Comparison of ENCODE assay signal across 20 cellular contexts in the genomic region with DNA sequence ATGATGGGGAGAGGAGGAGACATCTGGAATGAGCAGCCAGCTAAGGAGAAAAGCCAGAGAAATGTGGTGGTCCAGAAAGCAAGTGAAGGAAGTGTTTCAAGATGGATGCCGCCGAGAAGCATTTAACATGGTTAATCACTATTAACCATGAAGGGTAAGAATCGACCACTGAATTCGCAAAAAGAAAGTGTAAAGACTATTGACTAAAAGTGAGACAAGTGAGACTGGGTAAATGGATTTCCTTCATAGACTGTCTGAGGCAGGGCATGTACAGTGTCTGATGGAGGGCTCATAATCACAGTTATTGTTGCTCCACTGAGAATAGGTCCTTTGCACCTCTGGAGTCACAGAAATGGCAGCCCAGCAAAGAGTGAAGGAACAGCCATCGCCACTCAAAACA. TPM values are rescaled to one million over a fixed set of nuclear protein-coding genes. Genes with fewer than 3 reads are reported as not detected.
DNase-seq lines count a peak whose midpoint lies in the region; ATAC-seq, FAIRE-seq and TF ChIP-seq lines count a peak whose summit lies in the region.
"Had no signal": no experiment of that assay in that cellular context is flagged by ENCODE, and none has a peak within 500 bp of the region (broad histone marks: within the 10 kb centered on the region; RNA-seq: fewer than 3 reads in every experiment).

No MANE protein-coding gene starts in this region.

- H3K4me1 ChIP-seq in lower lobe of right lung: no peaks in the 10 kb centered on the region
- H3K4me1 ChIP-seq in right cardiac atrium (ENCODE audit: control insufficient read depth, insufficient read depth, low read length): peaks cover 4% of the 10 kb centered on the region

- CTCF ChIA-PET in activated naive CD4-positive, alpha-beta T cell treated with anti-CD3 and anti-CD28 coated beads for 36 hours (lab: Charles Lee): no interaction called here

- H3K27me3 Mint-ChIP-seq in activated naive CD4-positive, alpha-beta T cell treated with anti-CD3 and anti-CD28 coated beads for 36 hours (ENCODE audit: low read depth): peaks cover 10% of the 10 kb centered on the region

- no peak overlapping the region for H3K27ac Mint-ChIP-seq in activated naive CD4-positive, alpha-beta T cell treated with anti-CD3 and anti-CD28 coated beads for 36 hours
- H3K27ac Mint-ChIP-seq: B cell; CD4-positive, alpha-beta T cell; GM23338 had no signal

- no peaks in the 10 kb centered on the region for H3K9me3 ChIP-seq in lower lobe of right lung
- no peaks in the 10 kb centered on the region for H3K9me3 ChIP-seq in right cardiac atrium (ENCODE audit: control insufficient read depth, low read length)

- no peaks in the 10 kb centered on the region for H3K36me3 ChIP-seq in bronchial epithelial cell (ENCODE audit: control insufficient read depth, insufficient read depth, low read length)
- no peaks in the 10 kb centered on the region for H3K36me3 ChIP-seq in lower lobe of right lung

- no peaks in the 10 kb centered on the region for H3K9me3 Mint-ChIP-seq in activated naive CD4-positive, alpha-beta T cell treated with anti-CD3 and anti-CD28 coated beads for 36 hours
- H3K9me3 Mint-ChIP-seq: CD4-positive, alpha-beta T cell; GM23338 had no signal

- H3K4me3 Mint-ChIP-seq in activated naive CD4-positive, alpha-beta T cell treated with anti-CD3 and anti-CD28 coated beads for 36 hours: no peak overlapping the region
- H3K4me3 Mint-ChIP-seq: B cell; CD4-positive, alpha-beta T cell; GM23338 had no signal

- no peaks in the 10 kb centered on the region for H3K36me3 Mint-ChIP-seq in activated naive CD4-positive, alpha-beta T cell treated with anti-CD3 and anti-CD28 coated beads for 36 hours (ENCODE audit: low read depth)

- intact Hi-C loops in lower lobe of right lung (cut with DNase I): no loop called here
- intact Hi-C loops in activated naive CD4-positive, alpha-beta T cell treated with anti-CD3 and anti-CD28 coated beads for 36 hours (cut with micrococcal nuclease): no loop called here
- intact Hi-C loops in right cardiac atrium (cut with DNase I): no loop called here

- peak; percentile 68 for FAIRE-seq in bronchial epithelial cell (lab: Jason Lieb, UNC)
- FAIRE-seq: GM19239, HepG2, HTR-8/SVneo had no signal

- H3K27me3 ChIP-seq in bronchial epithelial cell (ENCODE audit: control insufficient read depth, insufficient read depth, low read length) (no peaks in the 10 kb centered on the region), lower lobe of right lung (ENCODE audit: low read depth) (no peaks in the 10 kb centered on the region), right cardiac atrium (ENCODE audit: control insufficient read depth, insufficient read depth) (no peaks in the 10 kb centered on the region)

- no peaks in the 10 kb centered on the region for H3K4me1 Mint-ChIP-seq in activated naive CD4-positive, alpha-beta T cell treated with anti-CD3 and anti-CD28 coated beads for 36 hours (ENCODE audit: low read depth)
- H3K4me1 Mint-ChIP-seq: B cell, GM23338 had no signal

- WGBS in right cardiac atrium: 83% methylated on average over 5 of the region's 5 CpGs

- H3K4me3 ChIP-seq in bronchial epithelial cell (ENCODE audit: low read depth, low read length): no peak overlapping the region
- H3K4me3 ChIP-seq in lower lobe of right lung: no peak overlapping the region
- no peak overlapping the region for H3K4me3 ChIP-seq in right cardiac atrium (ENCODE audit: low read length)
- H3K4me3 ChIP-seq: GM23338 had no signal

- TF ChIP-seq CTCF in bronchial epithelial cell (IDR thresholded peaks at IDR 0.05; ENCODE audit: insufficient read depth, low read length, severe bottlenecking) (no peak), lower lobe of right lung (IDR thresholded peaks at IDR 0.05) (no peak)

- H3K27ac ChIP-seq in lower lobe of right lung (no peak overlapping the region), right cardiac atrium (ENCODE audit: low read length) (no peak overlapping the region)
- H3K27ac ChIP-seq: 22Rv1 had no signal

- ATAC-seq in GM18508 (IDR thresholded peaks at IDR 0.05; ENCODE audit: insufficient read depth, unreplicated experiment) (peak; percentile 70), GM21390 (IDR thresholded peaks at IDR 0.05; ENCODE audit: unreplicated experiment) (peak; percentile 75), HG03342 (IDR thresholded peaks at IDR 0.05; ENCODE audit: unreplicated experiment) (peak; percentile 53), lower lobe of right lung (no peak), GM21528 (IDR thresholded peaks at IDR 0.05; ENCODE audit: low FRiP score, unreplicated experiment) (no peak), right cardiac atrium (no peak)
- ATAC-seq: GM23338, HepG2 had no signal

- no peak for DNase-seq in bronchial epithelial cell (ENCODE audit: low read depth)
- DNase-seq in lower lobe of right lung: no peak
- no peak for DNase-seq in activated naive CD4-positive, alpha-beta T cell treated with anti-CD3 and anti-CD28 coated beads for 36 hours
- no peak for DNase-seq in right cardiac atrium
- DNase-seq: ACHN; C1 segment of cervical spinal cord; Calu3; CD4-positive, alpha-beta T cell; DMS 273 treated with DMSO at 0.1 percent for 48 hours; H7 had no signal

RNA-seq across cellular contexts. Expression of a gene that starts 25.3 kb away (rescaled TPM):
- total RNA-seq in bronchial epithelial cell (2.2 and 3.9 TPM in 2 replicates), lower lobe of right lung (26.8 TPM), right cardiac atrium (1 to 10 TPM; 6.4 to 9.1 (median 7.4) TPM)
- 1 to 10 TPM; 1.9 to 2.6 TPM for total RNA-seq in activated naive CD4-positive, alpha-beta T cell treated with anti-CD3 and anti-CD28 coated beads for 36 hours
- 3.1 TPM for polyA plus RNA-seq in right cardiac atrium

Comparison
In these comparisons a context has a peak if more than half of its experiments do, and no peak if none do; other contexts are left out.
1. ATAC-seq: peak in GM18508 (single experiment), GM21390 (single experiment) and HG03342 (single experiment); none in lower lobe of right lung (0 of 2), GM21528 (single experiment) and right cardiac atrium (0 of 2).